Comparison of ENCODE assay signal across 22 cellular contexts in genomic region chr18:70256994-70257393, GRCh38.
"Had no signal": no experiment of that assay in that cellular context is flagged by ENCODE, and none has a peak within 500 bp of the region (broad histone marks: within the 10 kb centered on the region; RNA-seq: fewer than 3 reads in every experiment).

No MANE protein-coding gene starts in this region.

- H3K4me3 ChIP-seq: breast epithelium, esophagus muscularis mucosa, heart right ventricle, lower lobe of right lung, right lobe of liver, smooth muscle cell, testis, uterus had no signal

- DNase-seq: activated CD4-positive, CD25-positive, alpha-beta regulatory T cell treated with anti-CD3 and anti-CD28 coated beads, Interleukin-2, amount 50 U/mL, for 72 hours; activated CD8-positive, alpha-beta memory T cell treated with anti-CD3 and anti-CD28 coated beads, Interleukin-2, amount 50 U/mL, for 4 hours; activated naive CD4-positive, alpha-beta T cell; activated naive CD8-positive, alpha-beta T cell treated with anti-CD3 and anti-CD28 coated beads for 36 hours; activated T-cell treated with anti-CD3 and anti-CD28 coated beads, Interleukin-2, amount 50 U/mL, for 24 hours; amniotic stem cell; effector memory CD4-positive, alpha-beta T cell; heart right ventricle; lower lobe of right lung; natural killer cell; right lobe of liver; stimulated activated CD4-positive, alpha-beta T cell treated with anti-CD3 and anti-CD28 coated beads, Interleukin-15, amount 100 ng/mL, for 24 hours; T-helper 1 cell; testis; trophoblast cell; uterus; WERI-Rb-1 had no signal

- H3K27ac ChIP-seq: breast epithelium, esophagus muscularis mucosa, heart right ventricle, lower lobe of right lung, right lobe of liver, testis, uterus, WERI-Rb-1 had no signal

- H3K36me3 ChIP-seq: breast epithelium, esophagus muscularis mucosa, heart right ventricle, lower lobe of right lung, right lobe of liver, uterus, WERI-Rb-1 had no signal

- ATAC-seq: left lobe of liver; lower lobe of right lung; natural killer cell; stimulated activated memory B cell treated with anti-CD40 and anti-IgM and Interleukin-4, amounts not matched to agents 10 μg/mL and 1 μg/mL and 100 μg/mL, for 72 hours had no signal

- H3K4me1 ChIP-seq: breast epithelium, esophagus muscularis mucosa, heart right ventricle, lower lobe of right lung, right lobe of liver, testis, uterus had no signal

- H3K9me3 ChIP-seq: breast epithelium, esophagus muscularis mucosa, heart right ventricle, lower lobe of right lung, right lobe of liver, testis, uterus had no signal

- H3K27me3 ChIP-seq: breast epithelium, esophagus muscularis mucosa, heart right ventricle, right lobe of liver, testis, uterus had no signal

- H3K4me2 ChIP-seq: smooth muscle cell had no signal
